ENCODE assay signal across 8 cellular contexts in genomic region chr15:78872155-78872971, GRCh38.
A peak's percentile ranks its signal among the peaks of the same experiment; 100 is the strongest.
DNase-seq lines count a peak whose midpoint lies in the region; ATAC-seq and FAIRE-seq lines count a peak whose summit lies in the region.

TSS of gene MORF4L1 (plus strand) at chr15:78872890. CDS start at chr15:78873018, 128 bp downstream.

- ATAC-seq in HG03439 (IDR thresholded peaks at IDR 0.05; ENCODE audit: unreplicated experiment), result peak; percentile 73

- peak; percentile 97 for DNase-seq in AG08396 (ENCODE audit: low spot score)
- DNase-seq in GM19239 (ENCODE audit: insufficient read length, low spot score), result peak; percentile 90
- DNase-seq in NCI-H510A (lab: John Stamatoyannopoulos, UW), result peak; percentile 69
- DNase-seq in activated CD4-positive, alpha-beta T cell treated with anti-CD3 and anti-CD28 coated beads for 1 hour, result peak; percentile 94
- peak; percentile 93 for DNase-seq in cerebellar cortex (ENCODE audit: low spot score)
- DNase-seq in islet precursor cell, result peak; percentile 100
- DNase-seq in stimulated activated CD4-positive, alpha-beta T cell treated with anti-CD3 and anti-CD28 coated beads, Interleukin-12 subunit alpha, Interleukin-12 subunit beta, amount 100 ng/mL, for 24 hours (ENCODE audit: low read depth in 2 of 2), result peak; percentile 91 to 94

- peak; percentile 18 for FAIRE-seq in GM19239 (lab: Jason Lieb, UNC)

Comparison
In these comparisons a context has a peak if more than half of its experiments do, and no peak if none do; other contexts are left out.
1. Peak in every context shown above with its lines: DNase-seq and ATAC-seq.